ENCODE assay signal across 24 cellular contexts in genomic region chr16:88050952-88051660, GRCh38.
"Had no signal": no experiment of that assay in that cellular context is flagged by ENCODE, and none has a peak within 500 bp of the region (broad histone marks: within the 10 kb centered on the region; RNA-seq: fewer than 3 reads in every experiment).

No MANE protein-coding gene starts in this region.

- H3K4me3 Mint-ChIP-seq: memory B cell; mesothelial cell of epicardium; natural killer cell treated with Interleukin-12 subunit alpha and Interleukin-12 subunit beta and Interleukin-15 and Interleukin-18, amount 100 ng/mL, for 72 hours; neural progenitor cell had no signal

- H3K4me3 ChIP-seq: esophagus squamous epithelium, gastroesophageal sphincter, lower lobe of right lung, neural progenitor cell, pancreas, psoas muscle, skin epidermis, tibial artery, upper lobe of right lung, vagina had no signal

- H3K27ac ChIP-seq: esophagus squamous epithelium, gastroesophageal sphincter, lower lobe of right lung, neural progenitor cell, pancreas, psoas muscle, skin epidermis, tibial artery, upper lobe of right lung, vagina had no signal

- H3K36me3 ChIP-seq: neural progenitor cell, pancreas had no signal

- H3K9me3 Mint-ChIP-seq: memory B cell; mesothelial cell of epicardium; natural killer cell treated with Interleukin-12 subunit alpha and Interleukin-12 subunit beta and Interleukin-15 and Interleukin-18, amount 100 ng/mL, for 72 hours; neural progenitor cell had no signal

- H3K4me1 ChIP-seq: esophagus squamous epithelium, gastroesophageal sphincter, lower lobe of right lung, neural progenitor cell, pancreas, psoas muscle, tibial artery, upper lobe of right lung, vagina had no signal

- H3K27me3 ChIP-seq: esophagus squamous epithelium, gastroesophageal sphincter, neural progenitor cell, pancreas, tibial artery, upper lobe of right lung, vagina had no signal

- ATAC-seq: gastroesophageal sphincter; left lobe of liver; lower lobe of right lung; natural killer cell treated with Interleukin-12 subunit alpha and Interleukin-12 subunit beta and Interleukin-15 and Interleukin-18, amount 100 ng/mL, for 72 hours; pancreas; psoas muscle; sciatic nerve; stimulated activated naive CD8-positive, alpha-beta T cell treated with anti-CD3 and anti-CD28 coated beads, Interleukin-15, Interleukin-2, amounts not matched to agents 100 U/mL and 50 U/mL, for 24 hours; upper lobe of right lung had no signal

- DNase-seq: dermis blood vessel endothelial cell; esophagus squamous epithelium; foreskin fibroblast; hippocampal formation; kidney glomerular epithelial cell; lower lobe of right lung; occipital lobe; psoas muscle; retina; stimulated activated CD4-positive, alpha-beta T cell treated with anti-CD3 and anti-CD28 coated beads, Interleukin-12 subunit alpha, Interleukin-12 subunit beta, amount 100 ng/mL, for 4 hours; stimulated activated CD4-positive, alpha-beta T cell treated with anti-CD3 and anti-CD28 coated beads, Interleukin-2, amount 100 ng/mL, for 48 hours; stimulated activated naive CD8-positive, alpha-beta T cell treated with anti-CD3 and anti-CD28 coated beads, Interleukin-15, Interleukin-2, amounts not matched to agents 100 U/mL and 50 U/mL, for 24 hours; tibial artery; upper lobe of right lung had no signal

- H3K9me3 ChIP-seq: esophagus squamous epithelium, gastroesophageal sphincter, lower lobe of right lung, pancreas, psoas muscle, tibial artery, upper lobe of right lung, vagina had no signal

- H3K27ac Mint-ChIP-seq: mesothelial cell of epicardium; natural killer cell treated with Interleukin-12 subunit alpha and Interleukin-12 subunit beta and Interleukin-15 and Interleukin-18, amount 100 ng/mL, for 72 hours; neural progenitor cell had no signal

- H3K27me3 Mint-ChIP-seq: memory B cell; natural killer cell treated with Interleukin-12 subunit alpha and Interleukin-12 subunit beta and Interleukin-15 and Interleukin-18, amount 100 ng/mL, for 72 hours had no signal
